1 cellular context compared by ENCODE assay signal in the genomic region with DNA sequence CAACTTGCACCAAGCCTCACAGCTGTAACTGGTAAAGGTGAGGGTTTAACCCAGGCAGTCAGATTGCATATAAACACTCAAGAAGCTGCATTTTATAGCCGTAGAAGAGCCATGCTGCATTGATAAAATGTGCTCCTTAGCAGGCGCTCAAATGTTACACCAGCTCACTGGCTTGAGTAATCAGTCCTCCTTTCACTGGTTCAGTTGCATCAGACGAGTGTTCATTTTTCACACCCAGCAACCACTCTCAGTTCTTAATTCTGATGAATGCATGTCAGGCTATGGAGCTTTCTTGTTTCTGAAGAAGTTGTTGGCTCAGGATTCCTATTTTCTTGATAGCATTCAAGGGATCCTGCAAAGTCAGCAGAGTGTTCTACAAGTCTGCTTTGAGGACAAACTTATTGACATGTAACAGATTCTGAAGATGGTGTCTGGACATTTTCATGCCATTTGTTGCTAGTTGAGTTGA.
TF ChIP-seq lines count a peak whose summit lies in the region.

No MANE protein-coding gene starts in this region.

TF ChIP-seq in H1, 55 proteins besides CTCF, POLR2A, EP300 and RAD21 (continued from another document):
- TF ChIP-seq, protein P1, sequence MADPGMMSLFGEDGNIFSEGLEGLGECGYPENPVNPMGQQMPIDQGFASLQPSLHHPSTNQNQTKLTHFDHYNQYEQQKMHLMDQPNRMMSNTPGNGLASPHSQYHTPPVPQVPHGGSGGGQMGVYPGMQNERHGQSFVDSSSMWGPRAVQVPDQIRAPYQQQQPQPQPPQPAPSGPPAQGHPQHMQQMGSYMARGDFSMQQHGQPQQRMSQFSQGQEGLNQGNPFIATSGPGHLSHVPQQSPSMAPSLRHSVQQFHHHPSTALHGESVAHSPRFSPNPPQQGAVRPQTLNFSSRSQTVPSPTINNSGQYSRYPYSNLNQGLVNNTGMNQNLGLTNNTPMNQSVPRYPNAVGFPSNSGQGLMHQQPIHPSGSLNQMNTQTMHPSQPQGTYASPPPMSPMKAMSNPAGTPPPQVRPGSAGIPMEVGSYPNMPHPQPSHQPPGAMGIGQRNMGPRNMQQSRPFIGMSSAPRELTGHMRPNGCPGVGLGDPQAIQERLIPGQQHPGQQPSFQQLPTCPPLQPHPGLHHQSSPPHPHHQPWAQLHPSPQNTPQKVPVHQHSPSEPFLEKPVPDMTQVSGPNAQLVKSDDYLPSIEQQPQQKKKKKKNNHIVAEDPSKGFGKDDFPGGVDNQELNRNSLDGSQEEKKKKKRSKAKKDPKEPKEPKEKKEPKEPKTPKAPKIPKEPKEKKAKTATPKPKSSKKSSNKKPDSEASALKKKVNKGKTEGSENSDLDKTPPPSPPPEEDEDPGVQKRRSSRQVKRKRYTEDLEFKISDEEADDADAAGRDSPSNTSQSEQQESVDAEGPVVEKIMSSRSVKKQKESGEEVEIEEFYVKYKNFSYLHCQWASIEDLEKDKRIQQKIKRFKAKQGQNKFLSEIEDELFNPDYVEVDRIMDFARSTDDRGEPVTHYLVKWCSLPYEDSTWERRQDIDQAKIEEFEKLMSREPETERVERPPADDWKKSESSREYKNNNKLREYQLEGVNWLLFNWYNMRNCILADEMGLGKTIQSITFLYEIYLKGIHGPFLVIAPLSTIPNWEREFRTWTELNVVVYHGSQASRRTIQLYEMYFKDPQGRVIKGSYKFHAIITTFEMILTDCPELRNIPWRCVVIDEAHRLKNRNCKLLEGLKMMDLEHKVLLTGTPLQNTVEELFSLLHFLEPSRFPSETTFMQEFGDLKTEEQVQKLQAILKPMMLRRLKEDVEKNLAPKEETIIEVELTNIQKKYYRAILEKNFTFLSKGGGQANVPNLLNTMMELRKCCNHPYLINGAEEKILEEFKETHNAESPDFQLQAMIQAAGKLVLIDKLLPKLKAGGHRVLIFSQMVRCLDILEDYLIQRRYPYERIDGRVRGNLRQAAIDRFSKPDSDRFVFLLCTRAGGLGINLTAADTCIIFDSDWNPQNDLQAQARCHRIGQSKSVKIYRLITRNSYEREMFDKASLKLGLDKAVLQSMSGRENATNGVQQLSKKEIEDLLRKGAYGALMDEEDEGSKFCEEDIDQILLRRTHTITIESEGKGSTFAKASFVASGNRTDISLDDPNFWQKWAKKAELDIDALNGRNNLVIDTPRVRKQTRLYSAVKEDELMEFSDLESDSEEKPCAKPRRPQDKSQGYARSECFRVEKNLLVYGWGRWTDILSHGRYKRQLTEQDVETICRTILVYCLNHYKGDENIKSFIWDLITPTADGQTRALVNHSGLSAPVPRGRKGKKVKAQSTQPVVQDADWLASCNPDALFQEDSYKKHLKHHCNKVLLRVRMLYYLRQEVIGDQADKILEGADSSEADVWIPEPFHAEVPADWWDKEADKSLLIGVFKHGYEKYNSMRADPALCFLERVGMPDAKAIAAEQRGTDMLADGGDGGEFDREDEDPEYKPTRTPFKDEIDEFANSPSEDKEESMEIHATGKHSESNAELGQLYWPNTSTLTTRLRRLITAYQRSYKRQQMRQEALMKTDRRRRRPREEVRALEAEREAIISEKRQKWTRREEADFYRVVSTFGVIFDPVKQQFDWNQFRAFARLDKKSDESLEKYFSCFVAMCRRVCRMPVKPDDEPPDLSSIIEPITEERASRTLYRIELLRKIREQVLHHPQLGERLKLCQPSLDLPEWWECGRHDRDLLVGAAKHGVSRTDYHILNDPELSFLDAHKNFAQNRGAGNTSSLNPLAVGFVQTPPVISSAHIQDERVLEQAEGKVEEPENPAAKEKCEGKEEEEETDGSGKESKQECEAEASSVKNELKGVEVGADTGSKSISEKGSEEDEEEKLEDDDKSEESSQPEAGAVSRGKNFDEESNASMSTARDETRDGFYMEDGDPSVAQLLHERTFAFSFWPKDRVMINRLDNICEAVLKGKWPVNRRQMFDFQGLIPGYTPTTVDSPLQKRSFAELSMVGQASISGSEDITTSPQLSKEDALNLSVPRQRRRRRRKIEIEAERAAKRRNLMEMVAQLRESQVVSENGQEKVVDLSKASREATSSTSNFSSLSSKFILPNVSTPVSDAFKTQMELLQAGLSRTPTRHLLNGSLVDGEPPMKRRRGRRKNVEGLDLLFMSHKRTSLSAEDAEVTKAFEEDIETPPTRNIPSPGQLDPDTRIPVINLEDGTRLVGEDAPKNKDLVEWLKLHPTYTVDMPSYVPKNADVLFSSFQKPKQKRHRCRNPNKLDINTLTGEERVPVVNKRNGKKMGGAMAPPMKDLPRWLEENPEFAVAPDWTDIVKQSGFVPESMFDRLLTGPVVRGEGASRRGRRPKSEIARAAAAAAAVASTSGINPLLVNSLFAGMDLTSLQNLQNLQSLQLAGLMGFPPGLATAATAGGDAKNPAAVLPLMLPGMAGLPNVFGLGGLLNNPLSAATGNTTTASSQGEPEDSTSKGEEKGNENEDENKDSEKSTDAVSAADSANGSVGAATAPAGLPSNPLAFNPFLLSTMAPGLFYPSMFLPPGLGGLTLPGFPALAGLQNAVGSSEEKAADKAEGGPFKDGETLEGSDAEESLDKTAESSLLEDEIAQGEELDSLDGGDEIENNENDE (IDR thresholded peaks at IDR 0.05; ENCODE audit: insufficient replicate concordance, low read length) = no peak
- TF ChIP-seq POU5F1 (IDR thresholded peaks at IDR 0.05; ENCODE audit: low read depth, low read length) (no peak), RFX5 (IDR thresholded peaks at IDR 0.05; ENCODE audit: borderline replicate concordance, low read depth, low read length) (no peak), TCF12 (IDR thresholded peaks at IDR 0.05; ENCODE audit: low read depth, low read length) (no peak), SUZ12 (IDR thresholded peaks at IDR 0.05; ENCODE audit: low read length) (no peak), TBP (IDR thresholded peaks at IDR 0.05; ENCODE audit: low read depth, low read length) (no peak), GABPA (IDR thresholded peaks at IDR 0.05; ENCODE audit: borderline replicate concordance, insufficient read depth, low read length) (no peak), SIRT6 (IDR thresholded peaks at IDR 0.05; ENCODE audit: low read length) (no peak), ATF2 (IDR thresholded peaks at IDR 0.05; ENCODE audit: low read length) (no peak)
- TF ChIP-seq, protein P2, sequence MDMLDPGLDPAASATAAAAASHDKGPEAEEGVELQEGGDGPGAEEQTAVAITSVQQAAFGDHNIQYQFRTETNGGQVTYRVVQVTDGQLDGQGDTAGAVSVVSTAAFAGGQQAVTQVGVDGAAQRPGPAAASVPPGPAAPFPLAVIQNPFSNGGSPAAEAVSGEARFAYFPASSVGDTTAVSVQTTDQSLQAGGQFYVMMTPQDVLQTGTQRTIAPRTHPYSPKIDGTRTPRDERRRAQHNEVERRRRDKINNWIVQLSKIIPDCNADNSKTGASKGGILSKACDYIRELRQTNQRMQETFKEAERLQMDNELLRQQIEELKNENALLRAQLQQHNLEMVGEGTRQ (IDR thresholded peaks at IDR 0.05; ENCODE audit: low read length) = no peak
